Comparison of ENCODE assay signal across 11 cellular contexts in the genomic region with DNA sequence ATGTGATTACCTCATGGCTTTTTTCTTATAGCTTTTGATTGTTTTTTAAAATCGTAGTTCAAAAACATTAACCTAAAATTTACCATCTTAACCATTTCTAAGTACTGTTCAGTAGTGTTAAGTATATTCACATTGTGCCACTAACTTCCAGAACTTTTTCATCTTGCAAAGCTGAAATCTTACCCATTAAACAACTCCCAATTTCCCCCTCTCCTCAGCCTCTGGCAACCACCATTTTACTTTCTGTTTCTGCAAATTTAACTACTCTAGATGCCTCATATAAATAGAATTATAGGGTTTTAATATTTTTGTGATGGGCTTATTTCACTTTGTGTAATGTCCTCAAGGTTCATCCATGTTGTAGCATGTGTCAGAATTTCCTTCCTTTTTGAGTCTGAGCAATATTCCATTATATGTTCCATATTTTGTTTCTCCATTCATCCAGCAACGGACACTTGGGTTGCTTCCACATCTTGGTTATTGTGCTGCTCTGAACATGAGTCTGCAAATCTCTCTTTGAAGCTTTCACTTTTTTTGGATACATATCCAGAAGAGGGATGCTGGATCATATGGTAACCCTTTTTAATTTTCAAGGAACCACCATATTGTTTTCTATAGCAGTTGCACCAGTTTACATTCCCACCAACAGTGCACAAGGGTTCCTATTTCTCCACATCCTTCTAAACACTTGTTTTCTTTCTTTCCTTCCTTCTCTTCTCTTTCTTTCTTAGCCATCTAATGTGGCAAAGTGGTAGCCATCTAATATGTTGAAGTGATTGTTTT. TPM values are rescaled to one million over a fixed set of nuclear protein-coding genes. Genes with fewer than 3 reads are reported as not detected.
DNase-seq lines count a peak whose midpoint lies in the region; ATAC-seq, FAIRE-seq and TF ChIP-seq lines count a peak whose summit lies in the region.
"Had no signal": no experiment of that assay in that cellular context is flagged by ENCODE, and none has a peak within 500 bp of the region (broad histone marks: within the 10 kb centered on the region; RNA-seq: fewer than 3 reads in every experiment).

No MANE protein-coding gene starts in this region.

- intact Hi-C loops in MCF 10A (cut with micrococcal nuclease): no loop called here
- intact Hi-C loops in breast epithelium (cut with DNase I; ENCODE audit: low total_unique reads): no loop called here
- intact Hi-C loops in activated CD8-positive, alpha-beta T cell treated with anti-CD3 and anti-CD28 coated beads for 36 hours (cut with micrococcal nuclease): no loop called here

- no TSS peak for BruUV-seq in MCF 10A (replicated peaks; lab: Mats Ljungman, UMichigan)

- peaks cover 0 to 17% of the 10 kb centered on the region in 2 donors for H3K4me1 ChIP-seq in breast epithelium
- H3K4me1 ChIP-seq in hepatocyte (ENCODE audit: insufficient read depth): peaks cover 19% of the 10 kb centered on the region
- H3K4me1 ChIP-seq in gastroesophageal sphincter: peaks cover 6 to 87% (median 9%) of the 10 kb centered on the region in 3 donors

- H3K9me3 ChIP-seq in breast epithelium: no peaks in the 10 kb centered on the region
- H3K9me3 ChIP-seq in hepatocyte (ENCODE audit: low read depth): no peaks in the 10 kb centered on the region
- no peaks in the 10 kb centered on the region for H3K9me3 ChIP-seq in gastroesophageal sphincter

- peak overlapping the region; percentile 95 for H3K4me3 Mint-ChIP-seq in MCF 10A (ENCODE audit: unreplicated experiment)
- H3K4me3 Mint-ChIP-seq in activated CD8-positive, alpha-beta T cell treated with anti-CD3 and anti-CD28 coated beads for 36 hours: peak overlapping the region; percentile 98

- DNase-seq in MCF 10A (ENCODE audit: unreplicated experiment): no peak
- DNase-seq in breast epithelium (ENCODE audit: low spot score in 2 of 2): no peak
- no peak for DNase-seq in activated CD8-positive, alpha-beta T cell treated with anti-CD3 and anti-CD28 coated beads for 36 hours
- DNase-seq in hepatocyte (ENCODE audit: low spot score): no peak
- no peak for DNase-seq in urothelium cell line (ENCODE audit: low spot score)
- no peak for DNase-seq in EL
- no peak for DNase-seq in putamen (ENCODE audit: low spot score)
- DNase-seq: aorta, NCI-H526 treated with DMSO at 0.1 percent for 48 hours, T1000 had no signal

- no peaks in the 10 kb centered on the region for H3K9me2 ChIP-seq in hepatocyte (replicated peaks; ENCODE audit: insufficient read depth)

- H3K4me1 Mint-ChIP-seq in MCF 10A (ENCODE audit: insufficient read depth, unreplicated experiment): peaks cover 30% of the 10 kb centered on the region
- H3K4me1 Mint-ChIP-seq in activated CD8-positive, alpha-beta T cell treated with anti-CD3 and anti-CD28 coated beads for 36 hours (ENCODE audit: low read depth): peaks cover 56% of the 10 kb centered on the region

- CTCF ChIA-PET in MCF 10A (lab: Yijun Ruan, JAX): interaction anchor here (0.8 kb wide), 1 partner anchor 28 kb away, joined by 3 read pairs; no protein-coding TSS in a partner anchor
- CTCF ChIA-PET in activated CD8-positive, alpha-beta T cell treated with anti-CD3 and anti-CD28 coated beads for 36 hours (lab: Charles Lee): interaction anchor here (1.5 to 2.1 kb wide), 4 partner anchors 9 to 239 kb away, joined by 4 to 8 read pairs (median 6); no protein-coding TSS in a partner anchor

- H3K36me3 ChIP-seq in breast epithelium (no peaks in the 10 kb centered on the region), hepatocyte (replicated peaks; ENCODE audit: insufficient read depth, low read depth) (no peaks in the 10 kb centered on the region), gastroesophageal sphincter (no peaks in the 10 kb centered on the region)

- H3K9me3 Mint-ChIP-seq in MCF 10A (ENCODE audit: unreplicated experiment): no peaks in the 10 kb centered on the region
- H3K9me3 Mint-ChIP-seq in activated CD8-positive, alpha-beta T cell treated with anti-CD3 and anti-CD28 coated beads for 36 hours: no peaks in the 10 kb centered on the region

- no peak for TF ChIP-seq EP300 in gastroesophageal sphincter (IDR thresholded peaks at IDR 0.05)

- H3K4me3 ChIP-seq in breast epithelium (no peak overlapping the region), hepatocyte (peak overlapping the region; percentile 18), gastroesophageal sphincter (no peak overlapping the region)

- H3K27ac Mint-ChIP-seq in MCF 10A (ENCODE audit: low read depth, unreplicated experiment): peak overlapping the region; percentile 90
- H3K27ac Mint-ChIP-seq in activated CD8-positive, alpha-beta T cell treated with anti-CD3 and anti-CD28 coated beads for 36 hours: peak overlapping the region; percentile 77

- H2AFZ ChIP-seq in hepatocyte: no peak overlapping the region

- H3K27ac ChIP-seq in breast epithelium: no peak overlapping the region
- peak overlapping the region; percentile 5 for H3K27ac ChIP-seq in hepatocyte
- no peak overlapping the region for H3K27ac ChIP-seq in gastroesophageal sphincter

- peak overlapping the region; percentile 77 for H3K4me2 ChIP-seq in hepatocyte

- no peaks in the 10 kb centered on the region for H3K27me3 Mint-ChIP-seq in MCF 10A (ENCODE audit: insufficient read depth, unreplicated experiment)
- no peaks in the 10 kb centered on the region for H3K27me3 Mint-ChIP-seq in activated CD8-positive, alpha-beta T cell treated with anti-CD3 and anti-CD28 coated beads for 36 hours

- ATAC-seq in activated CD8-positive, alpha-beta T cell treated with anti-CD3 and anti-CD28 coated beads for 36 hours: no peak
- ATAC-seq in gastroesophageal sphincter: no peak

- H4K20me1 ChIP-seq in hepatocyte (ENCODE audit: insufficient read depth, poor library complexity, severe bottlenecking): peaks cover 92% of the 10 kb centered on the region

- peak; percentile 50 for FAIRE-seq in urothelium cell line (lab: Jason Lieb, UNC)

- TF ChIP-seq POLR2A in breast epithelium (IDR thresholded peaks at IDR 0.05) (no peak), gastroesophageal sphincter (IDR thresholded peaks at IDR 0.05) (no peak)

- no peaks in the 10 kb centered on the region for H3K27me3 ChIP-seq in breast epithelium
- no peaks in the 10 kb centered on the region for H3K27me3 ChIP-seq in hepatocyte
- no peaks in the 10 kb centered on the region for H3K27me3 ChIP-seq in gastroesophageal sphincter

- WGBS in hepatocyte (ENCODE audit: low lambda C conversion rate, missing lambda C conversion rate): 86% methylated on average over 2 of the region's 2 CpGs
- 51 to 69% methylated on average over 2 of the region's 2 CpGs for WGBS in gastroesophageal sphincter (ENCODE audit: low coverage in 1 of 2), 2 donors

- TF ChIP-seq CTCF in MCF 10A (IDR thresholded peaks at IDR 0.05; ENCODE audit: unreplicated experiment): no peak
- no peak for TF ChIP-seq CTCF in breast epithelium (IDR thresholded peaks at IDR 0.05)
- TF ChIP-seq CTCF in activated CD8-positive, alpha-beta T cell treated with anti-CD3 and anti-CD28 coated beads for 36 hours (IDR thresholded peaks at IDR 0.05): no peak
- no peak for TF ChIP-seq CTCF in hepatocyte (IDR thresholded peaks at IDR 0.05; ENCODE audit: poor library complexity)
- TF ChIP-seq CTCF in gastroesophageal sphincter (IDR thresholded peaks at IDR 0.05): no peak

- H3K36me3 Mint-ChIP-seq in MCF 10A (ENCODE audit: insufficient read depth, unreplicated experiment): peaks cover 6% of the 10 kb centered on the region
- H3K36me3 Mint-ChIP-seq in activated CD8-positive, alpha-beta T cell treated with anti-CD3 and anti-CD28 coated beads for 36 hours (ENCODE audit: low read depth): peaks cover 57% of the 10 kb centered on the region

- peaks cover 98% of the 10 kb centered on the region for H3K79me2 ChIP-seq in hepatocyte

- POLR2A ChIA-PET in MCF 10A (lab: Yijun Ruan, JAX): interaction anchor here (0.8 to 5.6 kb wide), 23 partner anchors 9 to 235 kb away, joined by 3 to 68 read pairs (median 9); a partner anchor contains a TSS
- POLR2A ChIA-PET in activated CD8-positive, alpha-beta T cell treated with anti-CD3 and anti-CD28 coated beads for 36 hours (lab: Charles Lee): interaction anchor here (0.7 to 1.6 kb wide), 7 partner anchors 9 to 370 kb away, joined by 3 read pairs; no protein-coding TSS in a partner anchor

RNA-seq across cellular contexts. Expression of a gene that starts 5.0 kb away (rescaled TPM):
- total RNA-seq in MCF 10A (2022): 193 and 202 TPM in 2 replicates
- 100 to 1,000 TPM in 1 of 3 donors, 10 to 100 TPM in 2; 64.8 to 104 (median 92.3) TPM for total RNA-seq in breast epithelium
- 100 to 1,000 TPM; 133 to 140 TPM for total RNA-seq in activated CD8-positive, alpha-beta T cell treated with anti-CD3 and anti-CD28 coated beads for 36 hours
- 219 and 285 TPM in 2 replicates for total RNA-seq in hepatocyte
- 169 and 181 TPM in 2 replicates for polyA plus RNA-seq in hepatocyte
- 100 to 1,000 TPM in 3 of 4 donors, 10 to 100 TPM in 1; 84.3 to 120 (median 111) TPM for total RNA-seq in gastroesophageal sphincter
